1 cellular context compared by ENCODE assay signal in genomic region chr10:133159611-133159949, GRCh38.
TF ChIP-seq lines count a peak whose summit lies in the region.

No MANE protein-coding gene starts in this region.

TF ChIP-seq in H1, 55 proteins besides CTCF, POLR2A, EP300 and RAD21 (continued from another document):
- TF ChIP-seq USF2 (IDR thresholded peaks at IDR 0.05; ENCODE audit: low read length) (no peak), POU5F1 (IDR thresholded peaks at IDR 0.05; ENCODE audit: low read depth, low read length) (no peak), SP2 (IDR thresholded peaks at IDR 0.05; ENCODE audit: low read length) (no peak), SP1 (IDR thresholded peaks at IDR 0.05; ENCODE audit: low read depth, low read length) (no peak), ASH2L (IDR thresholded peaks at IDR 0.05; ENCODE audit: low read length) (no peak), E2F6 (IDR thresholded peaks at IDR 0.05) (no peak), CHD7 (IDR thresholded peaks at IDR 0.05; ENCODE audit: insufficient replicate concordance, low read length) (no peak), CHD2 (IDR thresholded peaks at IDR 0.05; ENCODE audit: low read length) (no peak)
